Comparison of ENCODE assay signal across 1 cellular context in genomic region chr20:10219452-10219791, GRCh38.
TF ChIP-seq lines count a peak whose summit lies in the region.

No MANE protein-coding gene starts in this region.

TF ChIP-seq in K562, 482 proteins besides CTCF, POLR2A, EP300 and RAD21 (continued from another document and continues in another):
- TF ChIP-seq, protein P1, sequence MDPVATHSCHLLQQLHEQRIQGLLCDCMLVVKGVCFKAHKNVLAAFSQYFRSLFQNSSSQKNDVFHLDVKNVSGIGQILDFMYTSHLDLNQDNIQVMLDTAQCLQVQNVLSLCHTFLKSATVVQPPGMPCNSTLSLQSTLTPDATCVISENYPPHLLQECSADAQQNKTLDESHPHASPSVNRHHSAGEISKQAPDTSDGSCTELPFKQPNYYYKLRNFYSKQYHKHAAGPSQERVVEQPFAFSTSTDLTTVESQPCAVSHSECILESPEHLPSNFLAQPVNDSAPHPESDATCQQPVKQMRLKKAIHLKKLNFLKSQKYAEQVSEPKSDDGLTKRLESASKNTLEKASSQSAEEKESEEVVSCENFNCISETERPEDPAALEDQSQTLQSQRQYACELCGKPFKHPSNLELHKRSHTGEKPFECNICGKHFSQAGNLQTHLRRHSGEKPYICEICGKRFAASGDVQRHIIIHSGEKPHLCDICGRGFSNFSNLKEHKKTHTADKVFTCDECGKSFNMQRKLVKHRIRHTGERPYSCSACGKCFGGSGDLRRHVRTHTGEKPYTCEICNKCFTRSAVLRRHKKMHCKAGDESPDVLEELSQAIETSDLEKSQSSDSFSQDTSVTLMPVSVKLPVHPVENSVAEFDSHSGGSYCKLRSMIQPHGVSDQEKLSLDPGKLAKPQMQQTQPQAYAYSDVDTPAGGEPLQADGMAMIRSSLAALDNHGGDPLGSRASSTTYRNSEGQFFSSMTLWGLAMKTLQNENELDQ (CRISPR knock-in tag; IDR thresholded peaks at IDR 0.05; ENCODE audit: borderline replicate concordance): 0 out of 2 replicates have a peak, but pooled peaks have one; percentile 72
- no peak for TF ChIP-seq ZNF239 (CRISPR knock-in tag; IDR thresholded peaks at IDR 0.05)
- TF ChIP-seq TCF7L2 (IDR thresholded peaks at IDR 0.05; ENCODE audit: low read depth, low read length): no peak
- TF ChIP-seq, protein P2, sequence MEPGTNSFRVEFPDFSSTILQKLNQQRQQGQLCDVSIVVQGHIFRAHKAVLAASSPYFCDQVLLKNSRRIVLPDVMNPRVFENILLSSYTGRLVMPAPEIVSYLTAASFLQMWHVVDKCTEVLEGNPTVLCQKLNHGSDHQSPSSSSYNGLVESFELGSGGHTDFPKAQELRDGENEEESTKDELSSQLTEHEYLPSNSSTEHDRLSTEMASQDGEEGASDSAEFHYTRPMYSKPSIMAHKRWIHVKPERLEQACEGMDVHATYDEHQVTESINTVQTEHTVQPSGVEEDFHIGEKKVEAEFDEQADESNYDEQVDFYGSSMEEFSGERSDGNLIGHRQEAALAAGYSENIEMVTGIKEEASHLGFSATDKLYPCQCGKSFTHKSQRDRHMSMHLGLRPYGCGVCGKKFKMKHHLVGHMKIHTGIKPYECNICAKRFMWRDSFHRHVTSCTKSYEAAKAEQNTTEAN (CRISPR knock-in tag; IDR thresholded peaks at IDR 0.05): peak; percentile 61; the same call in 1 of the 2 replicates
- TF ChIP-seq NFATC3 (IDR thresholded peaks at IDR 0.05): no peak
- no peak for TF ChIP-seq THRB (CRISPR knock-in tag; conservative IDR thresholded peaks at IDR 0.05)
- no peak for TF ChIP-seq ZNF253 (CRISPR knock-in tag; conservative IDR thresholded peaks at IDR 0.05)
- TF ChIP-seq HLTF (IDR thresholded peaks at IDR 0.05): no peak
- TF ChIP-seq BMI1 (IDR thresholded peaks at IDR 0.05; ENCODE audit: low read length): no peak
- TF ChIP-seq, protein P3, sequence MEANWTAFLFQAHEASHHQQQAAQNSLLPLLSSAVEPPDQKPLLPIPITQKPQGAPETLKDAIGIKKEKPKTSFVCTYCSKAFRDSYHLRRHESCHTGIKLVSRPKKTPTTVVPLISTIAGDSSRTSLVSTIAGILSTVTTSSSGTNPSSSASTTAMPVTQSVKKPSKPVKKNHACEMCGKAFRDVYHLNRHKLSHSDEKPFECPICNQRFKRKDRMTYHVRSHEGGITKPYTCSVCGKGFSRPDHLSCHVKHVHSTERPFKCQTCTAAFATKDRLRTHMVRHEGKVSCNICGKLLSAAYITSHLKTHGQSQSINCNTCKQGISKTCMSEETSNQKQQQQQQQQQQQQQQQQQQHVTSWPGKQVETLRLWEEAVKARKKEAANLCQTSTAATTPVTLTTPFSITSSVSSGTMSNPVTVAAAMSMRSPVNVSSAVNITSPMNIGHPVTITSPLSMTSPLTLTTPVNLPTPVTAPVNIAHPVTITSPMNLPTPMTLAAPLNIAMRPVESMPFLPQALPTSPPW (CRISPR knock-in tag; IDR thresholded peaks at IDR 0.05): no peak; the same call in 1 of the 2 replicates
- TF ChIP-seq ZNF436 (CRISPR knock-in tag; IDR thresholded peaks at IDR 0.05): no peak
- TF ChIP-seq ZFP36 (IDR thresholded peaks at IDR 0.05; ENCODE audit: low read depth, low read length, partially characterized antibody): no peak
- TF ChIP-seq AFF4 (CRISPR knock-in tag; IDR thresholded peaks at IDR 0.05): peak; percentile 95
- TF ChIP-seq ATF3 (IDR thresholded peaks at IDR 0.05): no peak
- no peak for TF ChIP-seq ATF3 (CRISPR knock-in tag; conservative IDR thresholded peaks at IDR 0.05)
- TF ChIP-seq ILK (tag; IDR thresholded peaks at IDR 0.05; ENCODE audit: borderline replicate concordance, low read depth): no peak
- TF ChIP-seq SIN3A (IDR thresholded peaks at IDR 0.05; ENCODE audit: borderline replicate concordance in 2 of 2, control insufficient read depth in 1 of 2, low read depth in 2 of 2, low read length in 2 of 2): peak; percentile 92 to 98; a peak in 3 of 4 replicates
- TF ChIP-seq SNRNP70 (optimal IDR thresholded peaks at IDR 0.05; ENCODE audit: low read depth, low read length): no peak
- TF ChIP-seq U2AF1 (optimal IDR thresholded peaks at IDR 0.05; ENCODE audit: low read depth, low read length): no peak
- TF ChIP-seq TAF7 (tag; IDR thresholded peaks at IDR 0.05): no peak
- no peak for TF ChIP-seq LARP7 (IDR thresholded peaks at IDR 0.05)
- peak; percentile 82; the same call in 1 of the 2 replicates for TF ChIP-seq ETV5 (CRISPR knock-in tag; IDR thresholded peaks at IDR 0.05; ENCODE audit: low read depth)
- no peak for TF ChIP-seq ZNF384 (IDR thresholded peaks at IDR 0.05; ENCODE audit: low read depth, low read length)
- no peak for TF ChIP-seq RBM34 (IDR thresholded peaks at IDR 0.05; ENCODE audit: borderline replicate concordance, insufficient read depth, low read length)
- no peak for TF ChIP-seq YBX1 (IDR thresholded peaks at IDR 0.05)
- no peak for TF ChIP-seq ZNF445 (CRISPR knock-in tag; IDR thresholded peaks at IDR 0.05; ENCODE audit: low read depth)
- no peak for TF ChIP-seq PHTF2 (CRISPR knock-in tag; IDR thresholded peaks at IDR 0.05)
- no peak for TF ChIP-seq ZNF280B (CRISPR knock-in tag; IDR thresholded peaks at IDR 0.05)
- TF ChIP-seq, protein P4, sequence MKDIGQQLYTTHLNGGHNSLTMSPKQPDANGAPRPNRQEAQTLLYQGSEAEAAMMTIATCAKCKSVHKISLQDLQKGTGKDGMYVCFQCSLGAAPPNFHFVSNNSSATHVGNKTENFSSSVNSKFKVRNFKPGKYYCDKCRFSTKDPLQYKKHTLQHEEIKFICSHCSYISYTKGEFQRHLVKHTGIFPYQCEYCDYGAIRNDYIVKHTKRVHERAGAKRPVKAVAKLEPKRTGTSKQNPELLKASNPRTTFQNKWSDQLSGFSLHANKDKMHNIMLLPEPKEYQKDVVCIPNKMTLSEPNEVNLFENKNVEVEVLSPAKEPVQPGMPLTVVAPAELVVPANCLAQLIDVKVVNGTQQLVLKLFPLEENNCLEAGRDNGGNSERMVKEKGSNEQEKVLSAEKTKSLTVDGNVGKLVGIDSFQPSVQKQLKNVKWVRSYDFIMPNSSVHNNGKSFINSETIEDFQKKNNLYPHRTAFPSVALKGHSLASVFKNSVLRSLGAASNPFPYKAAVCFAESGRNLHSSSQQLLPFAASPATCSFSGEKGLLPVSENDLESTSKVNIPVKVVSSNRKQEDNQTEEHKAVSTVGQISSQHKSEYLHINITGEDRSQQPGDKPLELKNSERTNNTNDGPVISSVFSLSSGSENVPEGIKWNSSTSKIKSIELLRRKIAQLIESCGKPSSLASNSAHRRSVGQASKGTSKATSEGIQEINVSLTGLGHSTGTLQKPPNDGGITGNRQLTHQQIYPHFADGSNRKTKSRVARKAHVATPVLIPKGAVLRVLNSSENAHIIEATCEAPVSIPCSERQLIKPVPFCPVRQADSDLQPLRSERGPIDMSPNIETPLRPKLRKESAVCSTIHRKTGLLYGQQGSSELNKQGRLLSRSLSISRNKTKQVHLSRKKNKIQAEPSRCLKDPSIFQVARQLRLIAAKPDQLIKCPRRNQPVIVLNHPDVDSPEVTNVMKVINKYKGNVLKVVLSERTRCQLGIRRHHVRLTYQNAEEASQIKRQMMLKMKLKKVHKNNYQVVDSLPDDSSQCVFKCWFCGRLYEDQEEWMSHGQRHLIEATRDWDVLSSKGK (CRISPR knock-in tag; IDR thresholded peaks at IDR 0.05): no peak
- TF ChIP-seq ZNF274 (IDR thresholded peaks at IDR 0.05; ENCODE audit: borderline replicate concordance, low read depth, low read length): no peak
- peak; percentile 89 for TF ChIP-seq DMBX1 (CRISPR knock-in tag; IDR thresholded peaks at IDR 0.05; ENCODE audit: borderline replicate concordance)
- no peak for TF ChIP-seq ZNF586 (CRISPR knock-in tag; conservative IDR thresholded peaks at IDR 0.05)
- peak; percentile 66 for TF ChIP-seq ZBTB33 (CRISPR knock-in tag; IDR thresholded peaks at IDR 0.05)
